In genomic region chr6:147654103-147654845, GRCh38 we compare ENCODE assay signal across 16 cellular contexts.
DNase-seq lines count a peak whose midpoint lies in the region; ATAC-seq and TF ChIP-seq lines count a peak whose summit lies in the region.
"Had no signal": no experiment of that assay in that cellular context is flagged by ENCODE, and none has a peak within 500 bp of the region (broad histone marks: within the 10 kb centered on the region; RNA-seq: fewer than 3 reads in every experiment).

No MANE protein-coding gene starts in this region.

- peak overlapping the region in 2 of 5 experiments; percentile 39 to 73 for H3K27ac Mint-ChIP-seq in brain
- H3K27ac Mint-ChIP-seq: HFFc6 had no signal

- H3K36me3 ChIP-seq in SJSA1 = no peaks in the 10 kb centered on the region

- H3K27me3 Mint-ChIP-seq in brain = no peaks in the 10 kb centered on the region

- H3K9me3 Mint-ChIP-seq in brain = peaks cover 0 to 6% (median 0%) of the 10 kb centered on the region in 5 experiments

- no peak for ATAC-seq in HG03175 (IDR thresholded peaks at IDR 0.05; ENCODE audit: unreplicated experiment)

- H3K4me3 Mint-ChIP-seq in brain = peak overlapping the region in 3 of 5 experiments; percentile 15 to 45 (median 30)
- H3K4me3 Mint-ChIP-seq: HFFc6 had no signal

- H3K4me3 ChIP-seq in SJSA1 (no peak overlapping the region), foreskin fibroblast (ENCODE audit: low read depth in 1 of 2, low read length in 2 of 2) (no peak overlapping the region)
- H3K4me3 ChIP-seq: SK-N-MC had no signal

- no peaks in the 10 kb centered on the region for H3K36me3 Mint-ChIP-seq in brain

- peak in 1 of 2 experiments; percentile 82 for DNase-seq in SJSA1 (ENCODE audit: low read depth in 1 of 2, low spot score in 2 of 2)
- peak; percentile 8 to 47 for DNase-seq in foreskin fibroblast
- DNase-seq in retina = peak; percentile 54
- DNase-seq in NOMO-1 treated with dmso at 0.1 percent for 144 hours (lab: John Stamatoyannopoulos, UW; ENCODE audit: unreplicated experiment) = no peak
- no peak for DNase-seq in cerebellum (ENCODE audit: low spot score)
- DNase-seq: C1 segment of cervical spinal cord, DMS79, H7, HFFc6, NCI-H187, NCI-H2107, Right ventricle myocardium superior had no signal

- peaks cover 57% of the 10 kb centered on the region for H3K4me1 ChIP-seq in SJSA1 (replicated peaks)

- peaks cover 49% of the 10 kb centered on the region for H3K4me1 Mint-ChIP-seq in brain

- no peak for TF ChIP-seq CTCF in brain (conservative IDR thresholded peaks at IDR 0.05)
- no peak for TF ChIP-seq CTCF in foreskin fibroblast (IDR thresholded peaks at IDR 0.05; ENCODE audit: low read depth, low read length)

- H3K9me3 ChIP-seq in SJSA1 (replicated peaks) = no peaks in the 10 kb centered on the region

- no peaks in the 10 kb centered on the region for H3K27me3 ChIP-seq in SJSA1 (replicated peaks)

- H3K27ac ChIP-seq in SJSA1 = peak overlapping the region; percentile 84
- H3K27ac ChIP-seq: HL-60, SK-N-MC had no signal

Comparison
In these comparisons a context has a peak if more than half of its experiments do, and no peak if none do; other contexts are left out.
1. DNase-seq: peak in foreskin fibroblast (2 of 2) and retina (single experiment); none in NOMO-1 treated with dmso at 0.1 percent for 144 hours (single experiment) and cerebellum (single experiment).